20 cellular contexts compared by ENCODE assay signal in the genomic region with DNA sequence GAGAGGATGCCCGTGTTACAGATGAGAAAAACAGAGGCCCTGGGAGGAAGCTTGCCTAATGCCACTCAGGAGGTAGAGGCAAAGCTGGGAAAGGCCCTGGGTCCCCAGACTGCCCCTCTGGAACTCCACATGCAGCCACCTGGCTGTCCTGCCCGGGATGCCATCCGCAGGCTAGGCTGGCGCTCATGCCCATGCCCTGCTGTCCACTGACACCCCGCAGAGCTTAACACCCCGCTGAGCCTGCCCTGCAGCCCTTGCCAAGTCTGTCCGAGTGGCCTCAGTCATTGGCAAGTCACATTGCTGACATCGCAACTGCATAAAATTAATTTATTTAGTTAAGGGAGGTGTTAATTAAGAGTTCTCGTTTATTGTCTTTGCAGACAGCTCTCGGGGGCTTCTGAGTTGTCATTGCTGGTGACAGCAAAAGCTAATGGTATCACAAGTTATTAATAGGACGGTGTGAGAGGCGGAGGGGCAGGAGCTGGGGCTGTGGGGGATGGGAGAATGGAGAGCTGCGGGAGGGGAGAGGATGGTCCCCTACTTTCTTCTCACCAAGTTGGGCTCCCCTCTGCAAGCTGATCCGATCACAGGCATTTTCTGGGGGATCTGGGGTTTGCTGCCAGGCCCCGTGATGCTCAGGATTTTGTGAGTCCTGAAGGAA.
"Had no signal": no experiment of that assay in that cellular context is flagged by ENCODE, and none has a peak within 500 bp of the region (broad histone marks: within the 10 kb centered on the region; RNA-seq: fewer than 3 reads in every experiment).

No MANE protein-coding gene starts in this region.

- H3K4me1 ChIP-seq: ascending aorta had no signal

- H3K27ac ChIP-seq: ascending aorta, body of pancreas, SJCRH30 had no signal

- ATAC-seq: activated CD4-positive, CD25-positive, alpha-beta regulatory T cell treated with anti-CD3 and anti-CD28 coated beads, Interleukin-2, amount 50 U/mL, for 24 hours; activated CD8-positive, alpha-beta T cell treated with anti-CD3 and anti-CD28 coated beads, Interleukin-2, amount 10 ng/mL, durations not matched to agents 7 days and 5 days; body of pancreas; PC-3 had no signal

- DNase-seq: activated CD4-positive, alpha-beta T cell treated with anti-CD3 and anti-CD28 coated beads for 4 hours; activated CD8-positive, alpha-beta memory T cell treated with anti-CD3 and anti-CD28 coated beads, Interleukin-2, amount 50 U/mL, for 48 hours; activated CD8-positive, alpha-beta T cell treated with anti-CD3 and anti-CD28 coated beads, Interleukin-2, amount 10 ng/mL, durations not matched to agents 7 days and 5 days; activated T-cell treated with anti-CD3 and anti-CD28 coated beads, Interleukin-2, amount 50 U/mL, for 1 hour; body of pancreas; Kasumi-1; KBM-7; NCI-H1105 treated with DMSO at 0.1 percent for 48 hours; NCI-H1436 treated with DMSO at 0.1 percent for 48 hours; NCI-H187; NCI-H2081; NCI-H510A treated with DMSO at 0.1 percent for 48 hours; NCI-H69; PC-3; SJCRH30; SK-N-SH; T-helper 1 cell had no signal

- H3K9ac ChIP-seq: SK-N-SH had no signal

- H3K27me3 ChIP-seq: ascending aorta, body of pancreas, SJCRH30 had no signal

- H3K4me2 ChIP-seq: SK-N-SH had no signal

- H3K4me3 ChIP-seq: ascending aorta, body of pancreas, SJCRH30 had no signal

- H3K9me3 ChIP-seq: ascending aorta, body of pancreas, SJCRH30, SK-N-SH had no signal

- H3K36me3 ChIP-seq: ascending aorta, SJCRH30 had no signal

- FAIRE-seq: bronchial epithelial cell had no signal
